ENCODE assay signal across 1 cellular context in genomic region chr1:3651011-3651938, GRCh38.
TF ChIP-seq lines count a peak whose summit lies in the region.

No MANE protein-coding gene starts in this region.

TF ChIP-seq in GM12878, 131 proteins besides CTCF, POLR2A, EP300 and RAD21:
- peak; percentile 42; the same call in 1 of the 2 replicates for TF ChIP-seq LARP7 (IDR thresholded peaks at IDR 0.05)
- no peak for TF ChIP-seq FOXK2 (IDR thresholded peaks at IDR 0.05)
- no peak for TF ChIP-seq ZBTB33 (IDR thresholded peaks at IDR 0.05)
- no peak for TF ChIP-seq HSF1 (IDR thresholded peaks at IDR 0.05; ENCODE audit: low read depth, low read length)
- TF ChIP-seq YY1 (IDR thresholded peaks at IDR 0.05; ENCODE audit: low read depth, low read length): no peak
- peak; percentile 29; the same call in 1 of the 2 replicates for TF ChIP-seq GATAD2B (conservative IDR thresholded peaks at IDR 0.05; ENCODE audit: low read depth)
- peak in 1 of 2 experiments; percentile 41; a peak in 1 of 4 replicates for TF ChIP-seq IKZF2 (IDR thresholded peaks at IDR 0.05)
- peak; percentile 28 for TF ChIP-seq HDAC6 (IDR thresholded peaks at IDR 0.05; ENCODE audit: unreplicated experiment)
- TF ChIP-seq BCL3 (IDR thresholded peaks at IDR 0.05; ENCODE audit: borderline replicate concordance, insufficient read depth, low read depth, low read length, poor library complexity, severe bottlenecking): no peak
- TF ChIP-seq NR2C1 (IDR thresholded peaks at IDR 0.05): no peak
TF ChIP-seq in GM12878: peak in this region for 4.
